ENCODE assay signal across 1 cellular context in genomic region chr6:20202699-20203302, GRCh38.
TF ChIP-seq lines count a peak whose summit lies in the region.

No MANE protein-coding gene starts in this region.

TF ChIP-seq in GM12878, 131 proteins besides CTCF, POLR2A, EP300 and RAD21 (continued from another document):
- TF ChIP-seq, protein P1, sequence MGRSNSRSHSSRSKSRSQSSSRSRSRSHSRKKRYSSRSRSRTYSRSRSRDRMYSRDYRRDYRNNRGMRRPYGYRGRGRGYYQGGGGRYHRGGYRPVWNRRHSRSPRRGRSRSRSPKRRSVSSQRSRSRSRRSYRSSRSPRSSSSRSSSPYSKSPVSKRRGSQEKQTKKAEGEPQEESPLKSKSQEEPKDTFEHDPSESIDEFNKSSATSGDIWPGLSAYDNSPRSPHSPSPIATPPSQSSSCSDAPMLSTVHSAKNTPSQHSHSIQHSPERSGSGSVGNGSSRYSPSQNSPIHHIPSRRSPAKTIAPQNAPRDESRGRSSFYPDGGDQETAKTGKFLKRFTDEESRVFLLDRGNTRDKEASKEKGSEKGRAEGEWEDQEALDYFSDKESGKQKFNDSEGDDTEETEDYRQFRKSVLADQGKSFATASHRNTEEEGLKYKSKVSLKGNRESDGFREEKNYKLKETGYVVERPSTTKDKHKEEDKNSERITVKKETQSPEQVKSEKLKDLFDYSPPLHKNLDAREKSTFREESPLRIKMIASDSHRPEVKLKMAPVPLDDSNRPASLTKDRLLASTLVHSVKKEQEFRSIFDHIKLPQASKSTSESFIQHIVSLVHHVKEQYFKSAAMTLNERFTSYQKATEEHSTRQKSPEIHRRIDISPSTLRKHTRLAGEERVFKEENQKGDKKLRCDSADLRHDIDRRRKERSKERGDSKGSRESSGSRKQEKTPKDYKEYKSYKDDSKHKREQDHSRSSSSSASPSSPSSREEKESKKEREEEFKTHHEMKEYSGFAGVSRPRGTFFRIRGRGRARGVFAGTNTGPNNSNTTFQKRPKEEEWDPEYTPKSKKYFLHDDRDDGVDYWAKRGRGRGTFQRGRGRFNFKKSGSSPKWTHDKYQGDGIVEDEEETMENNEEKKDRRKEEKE (IDR thresholded peaks at IDR 0.05) = no peak
- TF ChIP-seq RCOR1 (conservative IDR thresholded peaks at IDR 0.05; ENCODE audit: low read depth, low read length) (no peak), NFXL1 (IDR thresholded peaks at IDR 0.05; ENCODE audit: borderline replicate concordance) (no peak), MLLT1 (IDR thresholded peaks at IDR 0.05) (no peak), BCL11A (IDR thresholded peaks at IDR 0.05; ENCODE audit: low read depth, low read length) (no peak), PKNOX1 (IDR thresholded peaks at IDR 0.05) (no peak), ZNF217 (IDR thresholded peaks at IDR 0.05) (no peak)
